ENCODE assay signal across 10 cellular contexts in genomic region chr12:65156366-65156831, GRCh38. TPM values are rescaled to one million over a fixed set of nuclear protein-coding genes. Genes with fewer than 3 reads are reported as not detected.
DNase-seq lines count a peak whose midpoint lies in the region; ATAC-seq, FAIRE-seq and TF ChIP-seq lines count a peak whose summit lies in the region.
"Had no signal": no experiment of that assay in that cellular context is flagged by ENCODE, and none has a peak within 500 bp of the region (broad histone marks: within the 10 kb centered on the region; RNA-seq: fewer than 3 reads in every experiment).

No MANE protein-coding gene starts in this region.

- H3K27me3 ChIP-seq in Karpas-422 (ENCODE audit: low read length) = no peaks in the 10 kb centered on the region
- H3K27me3 ChIP-seq: Peyer's patch had no signal

- H3K4me1 ChIP-seq in Karpas-422 (ENCODE audit: low read length) = peaks cover 14% of the 10 kb centered on the region
- H3K4me1 ChIP-seq: Peyer's patch had no signal

- 0 out of 2 replicates have a peak overlapping the region, but pooled peaks have one; percentile 15 for H3K9ac ChIP-seq in Karpas-422 (ENCODE audit: low read length)

- H3K9me2 ChIP-seq in Karpas-422 (replicated peaks; ENCODE audit: insufficient read depth, low read length) = no peaks in the 10 kb centered on the region

- TF ChIP-seq CTCF in choroid plexus epithelial cell (conservative IDR thresholded peaks at IDR 0.05; ENCODE audit: low read depth, low read length) = no peak

- H2AFZ ChIP-seq in Karpas-422 (ENCODE audit: low read length) = peak overlapping the region; percentile 84

- no peaks in the 10 kb centered on the region for H4K20me1 ChIP-seq in Karpas-422 (ENCODE audit: insufficient read depth, low read depth, low read length)

- no peaks in the 10 kb centered on the region for H3K9me3 ChIP-seq in Karpas-422 (ENCODE audit: low read length)
- H3K9me3 ChIP-seq: Peyer's patch had no signal

- no peaks in the 10 kb centered on the region for H3K36me3 ChIP-seq in Karpas-422 (ENCODE audit: insufficient read depth, low read length)
- H3K36me3 ChIP-seq: Peyer's patch had no signal

- peak overlapping the region; percentile 10 for H3K27ac ChIP-seq in Karpas-422 (ENCODE audit: low read length)

- no peak for DNase-seq in GM18507 (ENCODE audit: extremely low spot score, insufficient read length, low read depth)
- peak; percentile 59 for DNase-seq in Karpas-422
- peak; percentile 22 for DNase-seq in choroid plexus epithelial cell (ENCODE audit: low read depth)
- DNase-seq in H54 (ENCODE audit: insufficient read length, low spot score) = no peak
- no peak for DNase-seq in HCEC 1CT
- DNase-seq in COR-L47 (lab: John Stamatoyannopoulos, UW) = no peak
- DNase-seq in NCI-H2107 (lab: John Stamatoyannopoulos, UW) = no peak

- TF ChIP-seq POLR2A in H54 (IDR thresholded peaks at IDR 0.05; ENCODE audit: low read depth, low read length) = no peak

- peak overlapping the region; percentile 39 for H3K4me2 ChIP-seq in Karpas-422 (ENCODE audit: low read depth, low read length, poor library complexity, severe bottlenecking)

- FAIRE-seq in GM18507 (lab: Jason Lieb, UNC) (peak; percentile 87), H54 (lab: Jason Lieb, UNC) (no peak)

- peak; percentile 92 for ATAC-seq in GM21723 (IDR thresholded peaks at IDR 0.05; ENCODE audit: unreplicated experiment)

- H3K4me3 ChIP-seq in Karpas-422 (ENCODE audit: low read length) (0 out of 2 replicates have a peak overlapping the region, but pooled peaks have one; percentile 6), choroid plexus epithelial cell (ENCODE audit: low read depth, low read length) (no peak overlapping the region)
- H3K4me3 ChIP-seq: Peyer's patch had no signal

- no peaks in the 10 kb centered on the region for H3K79me2 ChIP-seq in Karpas-422 (ENCODE audit: low read length)

RNA-seq across cellular contexts. Expression of gene LEMD3, which starts 13.0 kb away (rescaled TPM):
- 35.6 and 43.2 TPM in 2 replicates for total RNA-seq in Karpas-422 (2014; rRNA removed; shearing (Covaris generic); ENCODE audit: low replicate concordance)

RNA-seq across cellular contexts. Expression of gene WIF1, which starts 35.3 kb away (rescaled TPM):
- not detected in 2 replicates for total RNA-seq in Karpas-422 (2014; rRNA removed; shearing (Covaris generic); ENCODE audit: low replicate concordance)
- total RNA-seq: glomerular endothelial cell had no signal

Comparison
In these comparisons a context has a peak if more than half of its experiments do, and no peak if none do; other contexts are left out.
1. DNase-seq: peak in Karpas-422 (single experiment) and choroid plexus epithelial cell (single experiment); none in GM18507 (single experiment), H54 (single experiment), HCEC 1CT (single experiment), COR-L47 (single experiment) and NCI-H2107 (single experiment).